Comparison of ENCODE assay signal across 8 cellular contexts in genomic region chr9:134066546-134066922, GRCh38. TPM values are rescaled to one million over a fixed set of nuclear protein-coding genes. Genes with fewer than 3 reads are reported as not detected.
DNase-seq lines count a peak whose midpoint lies in the region; ATAC-seq and TF ChIP-seq lines count a peak whose summit lies in the region.

No MANE protein-coding gene starts in this region.

- no peaks in the 10 kb centered on the region for H3K36me3 ChIP-seq in muscle layer of duodenum (ENCODE audit: control insufficient read depth in 1 of 2, insufficient read depth in 2 of 2, low read length in 2 of 2)

- H3K9me3 ChIP-seq in muscle layer of duodenum (ENCODE audit: control insufficient read depth in 1 of 2, low read length in 2 of 2): no peaks in the 10 kb centered on the region

- no peaks in the 10 kb centered on the region for H3K27me3 ChIP-seq in muscle layer of duodenum (ENCODE audit: low read depth, low read length)

- DNase-seq in NCI-H1694 treated with DMSO at 0.1 percent for 48 hours (lab: John Stamatoyannopoulos, UW) (peak; percentile 3), NCI-H1694 (lab: John Stamatoyannopoulos, UW) (no peak), NB4 (ENCODE audit: low read depth) (peak; percentile 72), chondrocyte (ENCODE audit: low spot score) (no peak), ecto neural progenitor cell (ENCODE audit: low spot score) (no peak)

- TF ChIP-seq CTCF in NB4 (IDR thresholded peaks at IDR 0.05; ENCODE audit: low read depth, low read length) (no peak), chondrocyte (IDR thresholded peaks at IDR 0.05) (no peak)

- peak overlapping the region; percentile 87 for H3K27ac Mint-ChIP-seq in chondrocyte (ENCODE audit: unreplicated experiment)

- peaks cover 7% of the 10 kb centered on the region for H3K27me3 Mint-ChIP-seq in chondrocyte (ENCODE audit: low read depth)

- H3K4me3 Mint-ChIP-seq in chondrocyte (ENCODE audit: unreplicated experiment): peak overlapping the region; percentile 79

- no peak for TF ChIP-seq POLR2A in NB4 (IDR thresholded peaks at IDR 0.05; ENCODE audit: extremely low read depth, insufficient read length)

- H3K27ac ChIP-seq in muscle layer of duodenum (ENCODE audit: low read length): peak overlapping the region; percentile 76

- peaks cover under 1 to 47% of the 10 kb centered on the region in 2 donors for H3K4me1 ChIP-seq in muscle layer of duodenum (ENCODE audit: control insufficient read depth in 1 of 2, insufficient read depth in 2 of 2, low read length in 2 of 2)

- no peaks in the 10 kb centered on the region for H3K9me3 Mint-ChIP-seq in chondrocyte (ENCODE audit: low read depth)

- H3K36me3 Mint-ChIP-seq in chondrocyte (ENCODE audit: low read depth): no peaks in the 10 kb centered on the region

- H3K4me3 ChIP-seq in NB4 (ENCODE audit: low read depth, low read length) (peak overlapping the region; percentile 88), muscle layer of duodenum (ENCODE audit: low read depth in 1 of 2, low read length in 2 of 2) (peak overlapping the region; percentile 79 to 84)

- no peak for ATAC-seq in HG03565 (IDR thresholded peaks at IDR 0.05; ENCODE audit: unreplicated experiment)
- no peak for ATAC-seq in GM19397 (IDR thresholded peaks at IDR 0.05; ENCODE audit: unreplicated experiment)

- peaks cover 25% of the 10 kb centered on the region for H3K4me1 Mint-ChIP-seq in chondrocyte (ENCODE audit: low read depth)

RNA-seq across cellular contexts. Expression of gene BRD3, which starts 1.3 kb away (rescaled TPM):
- 48.7 to 59.0 TPM (median 49.0 TPM) in 3 replicates for total RNA-seq in chondrocyte

RNA-seq across cellular contexts. Expression of gene BRD3OS, which starts 41.3 kb away (rescaled TPM):
- total RNA-seq in chondrocyte: 13.7 to 27.6 TPM (median 15.7 TPM) in 3 replicates

Comparison
In these comparisons a context has a peak if more than half of its experiments do, and no peak if none do; other contexts are left out.
1. DNase-seq: peak in NCI-H1694 treated with DMSO at 0.1 percent for 48 hours (single experiment) and NB4 (single experiment); none in NCI-H1694 (single experiment), chondrocyte (single experiment) and ecto neural progenitor cell (single experiment).